In genomic region chr3:76024640-76025039, GRCh38 we compare ENCODE assay signal across 9 cellular contexts.
DNase-seq lines count a peak whose midpoint lies in the region; ATAC-seq, FAIRE-seq and TF ChIP-seq lines count a peak whose summit lies in the region.
"Had no signal": no experiment of that assay in that cellular context is flagged by ENCODE, and none has a peak within 500 bp of the region (broad histone marks: within the 10 kb centered on the region; RNA-seq: fewer than 3 reads in every experiment).

No MANE protein-coding gene starts in this region.

- no peak overlapping the region for H3K4me3 ChIP-seq in Jurkat, Clone E6-1 (ENCODE audit: low read length)
- H3K4me3 ChIP-seq in HepG2 (replicated peaks in 1 of 3; ENCODE audit: insufficient read depth in 1 of 3, low read depth in 2 of 3, low read length in 3 of 3) (peak overlapping the region in 1 of 3 experiments; percentile 12; a peak in 1 of 6 replicates), mucosa of descending colon (no peak overlapping the region)

- no peaks in the 10 kb centered on the region for H3K4me1 ChIP-seq in HepG2 (ENCODE audit: insufficient read depth, low read length)
- no peaks in the 10 kb centered on the region for H3K4me1 ChIP-seq in mucosa of descending colon (ENCODE audit: low read depth)

- POLR2A ChIA-PET in HepG2 (lab: Yijun Ruan, JAX): no interaction called here

- 10% methylated on average over 2 of the region's 2 CpGs for WGBS in HepG2 (ENCODE audit: low lambda C conversion rate)

- intact Hi-C loops in HepG2 (cut with micrococcal nuclease; ENCODE audit: unreplicated experiment): loop anchor here (10.0 kb wide), 1 partner anchor 550 kb away; no protein-coding TSS in a partner anchor
- intact Hi-C loops in mucosa of descending colon (cut with DNase I, micrococcal nuclease): no loop called here

- H3K36me3 ChIP-seq in HepG2 (replicated peaks in 1 of 2; ENCODE audit: control insufficient read depth in 1 of 2, insufficient read depth in 2 of 2, low read length in 2 of 2) (no peaks in the 10 kb centered on the region), mucosa of descending colon (ENCODE audit: low read depth) (no peaks in the 10 kb centered on the region)

- ATAC-seq in HepG2 (peak; percentile 62; the same call in 2 of the 3 replicates), mucosa of descending colon (no peak), HG03354 (IDR thresholded peaks at IDR 0.05; ENCODE audit: poor library complexity, severe bottlenecking, unreplicated experiment) (no peak)
- ATAC-seq: activated naive CD8-positive, alpha-beta T cell treated with anti-CD3 and anti-CD28 coated beads, Interleukin-2, amount 50 U/mL, for 24 hours had no signal

- no peak overlapping the region for H3K4me2 ChIP-seq in HepG2 (ENCODE audit: low read depth, low read length)

- peak; percentile 21 for DNase-seq in D341Med (ENCODE audit: low spot score)
- DNase-seq in Jurkat, Clone E6-1 (ENCODE audit: low read depth, low spot score): peak; percentile 22
- DNase-seq in amniotic stem cell (lab: John Stamatoyannopoulos, UW): peak; percentile 20
- peak; percentile 3 for DNase-seq in HepG2 (ENCODE audit: low spot score)
- no peak for DNase-seq in mucosa of descending colon
- DNase-seq in activated CD4-positive, alpha-beta T cell treated with anti-CD3 and anti-CD28 coated beads, Interleukin-2, amount 50 U/mL, for 48 hours: no peak
- DNase-seq in C1 segment of cervical spinal cord (lab: John Stamatoyannopoulos, UW): no peak
- DNase-seq: activated naive CD8-positive, alpha-beta T cell treated with anti-CD3 and anti-CD28 coated beads, Interleukin-2, amount 50 U/mL, for 24 hours had no signal

- TF ChIP-seq POLR2A in HepG2 (IDR thresholded peaks at IDR 0.05; ENCODE audit: insufficient read depth in 1 of 2, low read depth in 2 of 2, low read length in 2 of 2): no peak

- TF ChIP-seq CTCF in HepG2 (CRISPR knock-in tag; IDR thresholded peaks at IDR 0.05): peak; percentile 39
- no peak for TF ChIP-seq CTCF in mucosa of descending colon (IDR thresholded peaks at IDR 0.05)

- no peak for FAIRE-seq in HepG2 (lab: Jason Lieb, UNC)

- CTCF ChIA-PET in HepG2 (lab: Yijun Ruan, JAX; ENCODE audit: low intra/inter-chr PET ratio, low total read pairs): no interaction called here

- no peak overlapping the region for H2AFZ ChIP-seq in HepG2 (ENCODE audit: low read length)

- no peaks in the 10 kb centered on the region for H3K27me3 ChIP-seq in HepG2 (ENCODE audit: control insufficient read depth in 1 of 2, insufficient read depth in 2 of 2, low read length in 2 of 2)

- no peak overlapping the region for H3K9ac ChIP-seq in HepG2 (ENCODE audit: insufficient read depth, low read depth, low read length)

- in situ Hi-C loops in HepG2 (cut with HindIII; ENCODE audit: extremely low pct_ligation_motif_present, low pct_unique_long_range_greater_than_20kb): no loop called here

- no peak for TF ChIP-seq RAD21 in HepG2 (CRISPR knock-in tag; IDR thresholded peaks at IDR 0.05)

- no peaks in the 10 kb centered on the region for H3K79me2 ChIP-seq in HepG2 (ENCODE audit: insufficient read depth, low read length)

- no peaks in the 10 kb centered on the region for H4K20me1 ChIP-seq in HepG2 (ENCODE audit: insufficient read depth, low read length)

- no TSS peak for BruUV-seq in HepG2 (replicated peaks; lab: Mats Ljungman, UMichigan)

- H3K27ac ChIP-seq in HepG2 (ENCODE audit: extremely low read length, insufficient read depth, low read length): no peak overlapping the region

- TF ChIP-seq EP300 in HepG2 (IDR thresholded peaks at IDR 0.05; ENCODE audit: low read depth in 2 of 2, low read length in 2 of 2) (no peak), HepG2 (CRISPR knock-in tag; IDR thresholded peaks at IDR 0.05; ENCODE audit: borderline replicate concordance) (no peak)

- H3K9me3 ChIP-seq in HepG2 (ENCODE audit: low read length): peaks cover 3% of the 10 kb centered on the region; the same call in 1 of the 2 replicates
- peaks cover 6% of the 10 kb centered on the region for H3K9me3 ChIP-seq in mucosa of descending colon

TF ChIP-seq in HepG2, 621 proteins besides CTCF, POLR2A, EP300 and RAD21:
- peak; percentile 12; the same call in 1 of the 2 replicates for TF ChIP-seq SMC3 (IDR thresholded peaks at IDR 0.05; ENCODE audit: low read length)
- peak; percentile 32 for TF ChIP-seq STAG1 (CRISPR knock-in tag; IDR thresholded peaks at IDR 0.05)
- no peak for TF ChIP-seq PAWR (CRISPR knock-in tag; IDR thresholded peaks at IDR 0.05; ENCODE audit: borderline replicate concordance)
- TF ChIP-seq CENPT (CRISPR knock-in tag; IDR thresholded peaks at IDR 0.05; ENCODE audit: low read depth): no peak

Comparison
In these comparisons a context has a peak if more than half of its experiments do, and no peak if none do; other contexts are left out.
1. DNase-seq: peak in D341Med (single experiment), Jurkat, Clone E6-1 (single experiment), amniotic stem cell (single experiment) and HepG2 (single experiment); none in mucosa of descending colon (0 of 3), activated CD4-positive, alpha-beta T cell treated with anti-CD3 and anti-CD28 coated beads, Interleukin-2, amount 50 U/mL, for 48 hours (0 of 2) and C1 segment of cervical spinal cord (0 of 14).